8 cellular contexts compared by ENCODE assay signal in the genomic region with DNA sequence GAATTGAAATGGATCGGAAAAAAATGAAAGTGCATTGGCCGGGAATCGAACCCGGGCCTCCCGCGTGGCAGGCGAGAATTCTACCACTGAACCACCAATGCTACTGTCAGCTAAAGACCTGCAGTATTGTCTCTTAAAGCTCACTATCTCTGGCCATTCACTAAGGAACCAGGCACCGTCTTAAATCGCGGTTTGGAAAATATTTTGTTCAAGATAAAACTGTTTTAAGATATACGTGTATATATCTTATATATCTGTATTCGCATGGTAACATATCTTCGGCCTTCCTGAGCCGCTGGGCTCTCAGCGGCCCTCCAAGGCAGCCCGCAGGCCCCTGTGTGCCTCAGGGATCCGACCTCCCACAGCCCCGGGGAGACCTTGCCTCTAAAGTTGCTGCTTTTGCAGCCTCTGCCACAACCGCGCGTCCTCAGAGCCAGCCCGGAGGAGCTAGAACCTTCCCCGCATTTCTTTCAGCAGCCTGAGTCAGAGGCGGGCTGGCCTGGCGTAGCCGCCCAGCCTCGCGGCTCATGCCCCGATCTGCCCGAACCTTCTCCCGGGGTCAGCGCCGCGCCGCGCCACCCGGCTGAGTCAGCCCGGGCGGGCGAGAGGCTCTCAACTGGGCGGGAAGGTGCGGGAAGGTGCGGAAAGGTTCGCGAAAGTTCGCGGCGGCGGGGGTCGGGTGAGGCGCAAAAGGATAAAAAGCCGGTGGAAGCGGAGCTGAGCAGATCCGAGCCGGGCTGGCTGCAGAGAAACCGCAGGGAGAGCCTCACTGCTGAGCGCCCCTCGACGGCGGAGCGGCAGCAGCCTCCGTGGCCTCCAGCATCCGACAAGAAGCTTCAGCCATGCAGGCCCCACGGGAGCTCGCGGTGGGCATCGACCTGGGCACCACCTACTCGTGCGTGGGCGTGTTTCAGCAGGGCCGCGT. TPM values are rescaled to one million over a fixed set of nuclear protein-coding genes. Genes with fewer than 3 reads are reported as not detected.
DNase-seq lines count a peak whose midpoint lies in the region; ATAC-seq, FAIRE-seq and TF ChIP-seq lines count a peak whose summit lies in the region.
"Not testable (repeated sequence)": the region's sequence is repeated elsewhere in the genome, so short reads cannot be mapped to it uniquely, and the experiment has no call there.

A gene (plus strand): TSS at position 724 of the 925 bp plus-strand sequence. CDS start 119 bp downstream, at position 843.

- TF ChIP-seq RAD21 in HepG2 (CRISPR knock-in tag; IDR thresholded peaks at IDR 0.05): not testable (repeated sequence)

- not testable (repeated sequence) for FAIRE-seq in HepG2 (lab: Jason Lieb, UNC)

- WGBS in HepG2 (ENCODE audit: low lambda C conversion rate): 0% methylated on average over 21 of the region's 72 CpGs

- not testable (repeated sequence) for H3K27ac ChIP-seq in duodenal mucosa (ENCODE audit: low read depth, low read length); HepG2 (ENCODE audit: extremely low read length, insufficient read depth, low read length)

- not testable (repeated sequence) for H4K20me1 ChIP-seq in HepG2 (ENCODE audit: insufficient read depth, low read length)

- TF ChIP-seq EP300 in HepG2 (IDR thresholded peaks at IDR 0.05; ENCODE audit: low read depth in 2 of 2, low read length in 2 of 2); HepG2 (CRISPR knock-in tag; IDR thresholded peaks at IDR 0.05; ENCODE audit: borderline replicate concordance): not testable (repeated sequence)

- intact Hi-C loops in HepG2 (cut with micrococcal nuclease; ENCODE audit: unreplicated experiment): not testable (repeated sequence)

- not testable (repeated sequence) for H3K9me3 ChIP-seq in BE2C; duodenal mucosa (ENCODE audit: control insufficient read depth in 1 of 2, low read length in 2 of 2); HepG2 (ENCODE audit: low read length)

- not testable (repeated sequence) for TF ChIP-seq POLR2A in HepG2 (IDR thresholded peaks at IDR 0.05; ENCODE audit: insufficient read depth in 1 of 2, low read depth in 2 of 2, low read length in 2 of 2)

- H3K4me3 ChIP-seq in BE2C (ENCODE audit: low read depth, low read length): peak within 1 kb of the TSS; percentile 79
- peak within 1 kb of the TSS; percentile 76 to 81 for H3K4me3 ChIP-seq in duodenal mucosa (ENCODE audit: low read depth in 1 of 2, low read length in 2 of 2)
- H3K4me3 ChIP-seq in HepG2 (replicated peaks in 1 of 3; ENCODE audit: insufficient read depth in 1 of 3, low read depth in 2 of 3, low read length in 3 of 3): peak within 1 kb of the TSS; percentile 74 to 84 (median 79); a peak in 5 of 6 replicates

- POLR2A ChIA-PET in HepG2 (lab: Yijun Ruan, JAX): not testable (repeated sequence)

- not testable (repeated sequence) for H3K79me2 ChIP-seq in HepG2 (ENCODE audit: insufficient read depth, low read length)

- DNase-seq in BE2C (peak; percentile 70), HS-5 (ENCODE audit: low read depth) (peak; percentile 72), NOMO-1 (lab: John Stamatoyannopoulos, UW; ENCODE audit: unreplicated experiment in 2 of 2) (peak; percentile 63 to 67), HepG2 (ENCODE audit: low spot score) (peak; percentile 50)
- DNase-seq in activated CD8-positive, alpha-beta memory T cell treated with anti-CD3 and anti-CD28 coated beads for 24 hours: peak; percentile 94
- DNase-seq in stimulated activated CD4-positive, alpha-beta T cell treated with anti-CD3 and anti-CD28 coated beads, Interleukin-1b, Interleukin-23, amount 100 ng/mL, for 4 hours (ENCODE audit: low read depth in 2 of 2): peak; percentile 72 to 84

- H3K4me1 ChIP-seq in BE2C; duodenal mucosa (ENCODE audit: control insufficient read depth in 1 of 2, insufficient read depth in 2 of 2, low read length in 2 of 2); HepG2 (ENCODE audit: insufficient read depth, low read length): not testable (repeated sequence)

- peak within 1 kb of the TSS; percentile 72 for H2AFZ ChIP-seq in HepG2 (ENCODE audit: low read length)

- BruUV-seq in HepG2 (replicated peaks; lab: Mats Ljungman, UMichigan): not testable (repeated sequence)

- H3K9ac ChIP-seq in duodenal mucosa (ENCODE audit: low read depth in 1 of 2, low read length in 2 of 2): peak within 1 kb of the TSS; percentile 57 to 82
- peak within 1 kb of the TSS; percentile 52 for H3K9ac ChIP-seq in HepG2 (ENCODE audit: insufficient read depth, low read depth, low read length)

- ATAC-seq in GM19397 (IDR thresholded peaks at IDR 0.05; ENCODE audit: unreplicated experiment) (peak; percentile 63), HepG2 (peak; percentile 88)

- H3K4me2 ChIP-seq in HepG2 (ENCODE audit: low read depth, low read length): peak within 1 kb of the TSS; percentile 74

- not testable (repeated sequence) for TF ChIP-seq CTCF in BE2C (IDR thresholded peaks at IDR 0.05; ENCODE audit: low read depth, low read length); HepG2 (CRISPR knock-in tag; IDR thresholded peaks at IDR 0.05)

- CTCF ChIA-PET in HepG2 (lab: Yijun Ruan, JAX; ENCODE audit: low intra/inter-chr PET ratio, low total read pairs): not testable (repeated sequence)

- H3K27me3 ChIP-seq in BE2C; duodenal mucosa (ENCODE audit: control insufficient read depth in 1 of 2, insufficient read depth in 2 of 2, low read length in 2 of 2); HepG2 (ENCODE audit: control insufficient read depth in 1 of 2, insufficient read depth in 2 of 2, low read length in 2 of 2): not testable (repeated sequence)

- not testable (repeated sequence) for H3K36me3 ChIP-seq in BE2C; duodenal mucosa (ENCODE audit: control insufficient read depth in 1 of 2, insufficient read depth in 2 of 2, low read length in 2 of 2); HepG2 (replicated peaks in 1 of 2; ENCODE audit: control insufficient read depth in 1 of 2, insufficient read depth in 2 of 2, low read length in 2 of 2)

- in situ Hi-C loops in HepG2 (cut with HindIII; ENCODE audit: extremely low pct_ligation_motif_present, low pct_unique_long_range_greater_than_20kb): not testable (repeated sequence)

TF ChIP-seq in HepG2, 621 proteins besides CTCF, POLR2A, EP300 and RAD21 (continues in another document):
- peak; percentile 23; the same call in 1 of the 2 replicates for TF ChIP-seq SAP130 (CRISPR knock-in tag; IDR thresholded peaks at IDR 0.05; ENCODE audit: low read depth)
- TF ChIP-seq, protein P1, sequence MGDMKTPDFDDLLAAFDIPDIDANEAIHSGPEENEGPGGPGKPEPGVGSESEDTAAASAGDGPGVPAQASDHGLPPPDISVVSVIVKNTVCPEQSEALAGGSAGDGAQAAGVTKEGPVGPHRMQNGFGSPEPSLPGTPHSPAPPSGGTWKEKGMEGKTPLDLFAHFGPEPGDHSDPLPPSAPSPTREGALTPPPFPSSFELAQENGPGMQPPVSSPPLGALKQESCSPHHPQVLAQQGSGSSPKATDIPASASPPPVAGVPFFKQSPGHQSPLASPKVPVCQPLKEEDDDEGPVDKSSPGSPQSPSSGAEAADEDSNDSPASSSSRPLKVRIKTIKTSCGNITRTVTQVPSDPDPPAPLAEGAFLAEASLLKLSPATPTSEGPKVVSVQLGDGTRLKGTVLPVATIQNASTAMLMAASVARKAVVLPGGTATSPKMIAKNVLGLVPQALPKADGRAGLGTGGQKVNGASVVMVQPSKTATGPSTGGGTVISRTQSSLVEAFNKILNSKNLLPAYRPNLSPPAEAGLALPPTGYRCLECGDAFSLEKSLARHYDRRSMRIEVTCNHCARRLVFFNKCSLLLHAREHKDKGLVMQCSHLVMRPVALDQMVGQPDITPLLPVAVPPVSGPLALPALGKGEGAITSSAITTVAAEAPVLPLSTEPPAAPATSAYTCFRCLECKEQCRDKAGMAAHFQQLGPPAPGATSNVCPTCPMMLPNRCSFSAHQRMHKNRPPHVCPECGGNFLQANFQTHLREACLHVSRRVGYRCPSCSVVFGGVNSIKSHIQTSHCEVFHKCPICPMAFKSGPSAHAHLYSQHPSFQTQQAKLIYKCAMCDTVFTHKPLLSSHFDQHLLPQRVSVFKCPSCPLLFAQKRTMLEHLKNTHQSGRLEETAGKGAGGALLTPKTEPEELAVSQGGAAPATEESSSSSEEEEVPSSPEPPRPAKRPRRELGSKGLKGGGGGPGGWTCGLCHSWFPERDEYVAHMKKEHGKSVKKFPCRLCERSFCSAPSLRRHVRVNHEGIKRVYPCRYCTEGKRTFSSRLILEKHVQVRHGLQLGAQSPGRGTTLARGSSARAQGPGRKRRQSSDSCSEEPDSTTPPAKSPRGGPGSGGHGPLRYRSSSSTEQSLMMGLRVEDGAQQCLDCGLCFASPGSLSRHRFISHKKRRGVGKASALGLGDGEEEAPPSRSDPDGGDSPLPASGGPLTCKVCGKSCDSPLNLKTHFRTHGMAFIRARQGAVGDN (CRISPR knock-in tag; IDR thresholded peaks at IDR 0.05): peak; percentile 81

RNA-seq across cellular contexts. Expression of the gene that starts here (rescaled TPM):
- 0.36 TPM for polyA plus RNA-seq in BE2C (2012; ENCODE audit: insufficient read depth, insufficient read length, low read depth)
- total RNA-seq in HepG2 (2016; rRNA removed; fragmentation: Illumina TruSeq; extraction: Trizol): not detected in 2 replicates
- total RNA-seq in HepG2 (2016; cell fraction: cytosol; rRNA removed; fragmentation: Illumina TruSeq; extraction: Trizol; ENCODE audit: low read depth): not detected in 2 replicates
- not detected in 2 replicates for total RNA-seq in HepG2 (2016; cell fraction: insoluble cytoplasmic fraction; rRNA removed; fragmentation: Illumina TruSeq; extraction: Trizol)
- not detected in 2 replicates for total RNA-seq in HepG2 (2016; cell fraction: membrane; rRNA removed; fragmentation: Illumina TruSeq; extraction: Trizol)
- not detected in 2 replicates for total RNA-seq in HepG2 (2016; cell fraction: nucleus; rRNA removed; fragmentation: Illumina TruSeq; extraction: Trizol)
- 0.07 and 0.16 TPM in 2 replicates for polyA plus RNA-seq in HepG2 (2011; rRNA removed)
- polyA plus RNA-seq in HepG2 (2011; cell fraction: cytosol; rRNA removed): 0.04 and 0.10 TPM in 2 replicates
- 0.21 and 0.36 TPM in 2 replicates for polyA plus RNA-seq in HepG2 (2011; cell fraction: nucleus; rRNA removed)
- polyA plus RNA-seq in HepG2 (2012): 0.12 and 0.33 TPM in 2 replicates
- not detected in 2 replicates for polyA plus RNA-seq in HepG2 (2016; cell fraction: cytosol; fragmentation: Illumina TruSeq; extraction: Trizol; ENCODE audit: low read depth)
- polyA plus RNA-seq in HepG2 (2016; cell fraction: insoluble cytoplasmic fraction; fragmentation: Illumina TruSeq; extraction: Trizol; ENCODE audit: low read depth): not detected in 2 replicates
- not detected in 2 replicates for polyA plus RNA-seq in HepG2 (2016; cell fraction: membrane; fragmentation: Illumina TruSeq; extraction: Trizol; ENCODE audit: low read depth)
- polyA plus RNA-seq in HepG2 (2016; cell fraction: nucleus; fragmentation: Illumina TruSeq; extraction: Trizol; ENCODE audit: insufficient read depth, low read depth): not detected in 2 replicates
- 0.14 and 0.63 TPM in 2 replicates for polyA minus RNA-seq in HepG2 (2011; rRNA and poly(A)+ RNA removed; ENCODE audit: low replicate concordance)
- not detected in 2 replicates for polyA minus RNA-seq in HepG2 (2011; cell fraction: cytosol; rRNA and poly(A)+ RNA removed)
- 0.62 TPM in 1 of 2 replicates, not detected in the other for polyA minus RNA-seq in HepG2 (2011; cell fraction: nucleus; rRNA and poly(A)+ RNA removed)

Comparison
In these comparisons a context has a peak if more than half of its experiments do, and no peak if none do; other contexts are left out.
1. Peak in DNase-seq, ATAC-seq, H3K4me3 ChIP-seq, H3K9ac ChIP-seq and H3K4me2 ChIP-seq in HepG2; RNA of the gene not detected or under 1 TPM.